10 cellular contexts compared by ENCODE assay signal in genomic region chr9:106916491-106917235, GRCh38. TPM values are rescaled to one million over a fixed set of nuclear protein-coding genes. Genes with fewer than 3 reads are reported as not detected.
A peak's percentile ranks its signal among the peaks of the same experiment; 100 is the strongest.
DNase-seq lines count a peak whose midpoint lies in the region; ATAC-seq and TF ChIP-seq lines count a peak whose summit lies in the region.
"Had no signal": no experiment of that assay in that cellular context is flagged by ENCODE, and none has a peak within 500 bp of the region (broad histone marks: within the 10 kb centered on the region; RNA-seq: fewer than 3 reads in every experiment).

No MANE protein-coding gene starts in this region.

- H3K4me1 ChIP-seq in endodermal cell (ENCODE audit: control insufficient read depth, insufficient read depth, low read length), result peaks cover 20% of the 10 kb centered on the region
- peaks cover 42% of the 10 kb centered on the region for H3K4me1 ChIP-seq in mesodermal cell (ENCODE audit: control insufficient read depth, insufficient read depth, low read length, poor library complexity, severe bottlenecking)
- peaks cover 0 to 24% (median 7%) of the 10 kb centered on the region in 4 donors for H3K4me1 ChIP-seq in tibial artery
- peaks cover 5% of the 10 kb centered on the region for H3K4me1 ChIP-seq in Karpas-422 (ENCODE audit: low read length)

- no peak for ATAC-seq in GM18870 (IDR thresholded peaks at IDR 0.05; ENCODE audit: unreplicated experiment)

- peak; percentile 68 for DNase-seq in AG08395 (ENCODE audit: low spot score)
- peak; percentile 97 for DNase-seq in M059J (ENCODE audit: low read depth)
- no peak for DNase-seq in endodermal cell
- no peak for DNase-seq in tibial artery
- DNase-seq in Karpas-422, result no peak
- DNase-seq in activated effector memory CD4-positive, alpha-beta T cell treated with anti-CD3 and anti-CD28 coated beads, Interleukin-2, amount 50 U/mL, for 16 hours, result no peak
- DNase-seq: activated naive CD8-positive, alpha-beta T cell treated with anti-CD3 and anti-CD28 coated beads, Interleukin-2, amount 10 ng/mL, durations not matched to agents 7 days and 5 days; DND-41 had no signal

- TF ChIP-seq CTCF in endodermal cell (conservative IDR thresholded peaks at IDR 0.05), result no peak
- no peak for TF ChIP-seq CTCF in tibial artery (IDR thresholded peaks at IDR 0.05)

- no peak overlapping the region for H2AFZ ChIP-seq in Karpas-422 (ENCODE audit: low read length)

- H3K36me3 Mint-ChIP-seq in endodermal cell (ENCODE audit: low read depth), result peaks cover 18% of the 10 kb centered on the region
- H3K36me3 Mint-ChIP-seq: activated naive CD8-positive, alpha-beta T cell treated with anti-CD3 and anti-CD28 coated beads, Interleukin-2, amount 10 ng/mL, durations not matched to agents 7 days and 5 days had no signal

- intact Hi-C loops in tibial artery (cut with DNase I; ENCODE audit: low total_unique reads), result no loop called here

- H3K27ac ChIP-seq in endodermal cell (ENCODE audit: low read depth, low read length) (peak overlapping the region; percentile 28), mesodermal cell (ENCODE audit: low read depth, low read length, severe bottlenecking) (peak overlapping the region; percentile 89), tibial artery (no peak overlapping the region), Karpas-422 (ENCODE audit: low read length) (no peak overlapping the region)

- H3K9me3 ChIP-seq in endodermal cell (ENCODE audit: control insufficient read depth, low read length), result no peaks in the 10 kb centered on the region
- no peaks in the 10 kb centered on the region for H3K9me3 ChIP-seq in mesodermal cell (ENCODE audit: control insufficient read depth, low read length)
- H3K9me3 ChIP-seq in tibial artery, result no peaks in the 10 kb centered on the region
- H3K9me3 ChIP-seq in Karpas-422 (ENCODE audit: low read length), result no peaks in the 10 kb centered on the region

- H3K27me3 ChIP-seq in endodermal cell (ENCODE audit: control insufficient read depth, insufficient read depth, low read length, poor library complexity, severe bottlenecking) (no peaks in the 10 kb centered on the region), tibial artery (no peaks in the 10 kb centered on the region), Karpas-422 (ENCODE audit: low read length) (no peaks in the 10 kb centered on the region)

- no peaks in the 10 kb centered on the region for H3K9me3 Mint-ChIP-seq in endodermal cell
- H3K9me3 Mint-ChIP-seq: activated naive CD8-positive, alpha-beta T cell treated with anti-CD3 and anti-CD28 coated beads, Interleukin-2, amount 10 ng/mL, durations not matched to agents 7 days and 5 days had no signal

- H4K20me1 ChIP-seq in Karpas-422 (ENCODE audit: insufficient read depth, low read depth, low read length), result no peaks in the 10 kb centered on the region

- no peaks in the 10 kb centered on the region for H3K9me2 ChIP-seq in Karpas-422 (replicated peaks; ENCODE audit: insufficient read depth, low read length)

- H3K9ac ChIP-seq in endodermal cell (ENCODE audit: extremely low read depth, low read length, poor library complexity, severe bottlenecking), result peak overlapping the region; percentile 18
- H3K9ac ChIP-seq in Karpas-422 (ENCODE audit: low read length), result no peak overlapping the region

- H3K4me3 Mint-ChIP-seq in endodermal cell, result no peak overlapping the region
- H3K4me3 Mint-ChIP-seq: activated naive CD8-positive, alpha-beta T cell treated with anti-CD3 and anti-CD28 coated beads, Interleukin-2, amount 10 ng/mL, durations not matched to agents 7 days and 5 days had no signal

- H3K27me3 Mint-ChIP-seq in endodermal cell (ENCODE audit: insufficient read depth), result no peaks in the 10 kb centered on the region
- H3K27me3 Mint-ChIP-seq: activated naive CD8-positive, alpha-beta T cell treated with anti-CD3 and anti-CD28 coated beads, Interleukin-2, amount 10 ng/mL, durations not matched to agents 7 days and 5 days had no signal

- no peak overlapping the region for H3K4me2 ChIP-seq in Karpas-422 (ENCODE audit: low read depth, low read length, poor library complexity, severe bottlenecking)

- H3K36me3 ChIP-seq in endodermal cell (ENCODE audit: control insufficient read depth, insufficient read depth, low read length) (peaks cover 13% of the 10 kb centered on the region), mesodermal cell (ENCODE audit: control insufficient read depth, insufficient read depth, low read length) (peaks cover 36% of the 10 kb centered on the region), tibial artery (no peaks in the 10 kb centered on the region), Karpas-422 (ENCODE audit: insufficient read depth, low read length) (no peaks in the 10 kb centered on the region)

- H3K4me1 Mint-ChIP-seq in endodermal cell, result peaks cover 40% of the 10 kb centered on the region
- H3K4me1 Mint-ChIP-seq: activated naive CD8-positive, alpha-beta T cell treated with anti-CD3 and anti-CD28 coated beads, Interleukin-2, amount 10 ng/mL, durations not matched to agents 7 days and 5 days had no signal

- no peaks in the 10 kb centered on the region for H3K79me2 ChIP-seq in Karpas-422 (ENCODE audit: low read length)

- 86 to 87% methylated on average over 6 to 8 of the region's 8 CpGs for WGBS in endodermal cell (ENCODE audit: insufficient coverage in 1 of 2, insufficient read length in 1 of 2), 2 experiments
- WGBS in mesodermal cell (ENCODE audit: insufficient coverage in 2 of 2), 2 experiments, result 74 to 89% methylated on average over 3 to 6 of the region's 8 CpGs

- peak overlapping the region; percentile 10 for H3K4me3 ChIP-seq in endodermal cell (ENCODE audit: low read length)
- H3K4me3 ChIP-seq in mesodermal cell (ENCODE audit: extremely low read depth, insufficient read depth, low read length, poor library complexity, severe bottlenecking), result no peak overlapping the region
- H3K4me3 ChIP-seq in tibial artery, result no peak overlapping the region
- H3K4me3 ChIP-seq in Karpas-422 (ENCODE audit: low read length), result no peak overlapping the region

- H3K27ac Mint-ChIP-seq in endodermal cell, result peak overlapping the region; percentile 47
- H3K27ac Mint-ChIP-seq: activated naive CD8-positive, alpha-beta T cell treated with anti-CD3 and anti-CD28 coated beads, Interleukin-2, amount 10 ng/mL, durations not matched to agents 7 days and 5 days had no signal

RNA-seq across cellular contexts. Expression of gene ZNF462, which starts 53.7 kb away (rescaled TPM):
- 6.6 and 17.8 TPM in 2 replicates for total RNA-seq in M059J (2014; rRNA removed; shearing (Covaris generic))
- 10 to 100 TPM; 68.2 to 88.4 TPM for total RNA-seq in endodermal cell
- 37.8 TPM for polyA plus RNA-seq in endodermal cell (2013, experiment 1 of 2)
- polyA plus RNA-seq in endodermal cell (2013, experiment 2 of 2), result 41.0 TPM
- 24.0 TPM for polyA plus RNA-seq in mesodermal cell (2013, experiment 1 of 2)
- polyA plus RNA-seq in mesodermal cell (2013, experiment 2 of 2), result 22.5 TPM
- not detected in 2 replicates for total RNA-seq in Karpas-422 (2014; rRNA removed; shearing (Covaris generic); ENCODE audit: low replicate concordance)

Comparison
In these comparisons a context has a peak if more than half of its experiments do, and no peak if none do; other contexts are left out.
1. DNase-seq: peak in AG08395 (single experiment) and M059J (single experiment); none in endodermal cell (single experiment), tibial artery (0 of 2), Karpas-422 (single experiment) and activated effector memory CD4-positive, alpha-beta T cell treated with anti-CD3 and anti-CD28 coated beads, Interleukin-2, amount 50 U/mL, for 16 hours (single experiment).
2. H3K27ac ChIP-seq: peak in endodermal cell (single experiment) and mesodermal cell (single experiment); none in tibial artery (0 of 2) and Karpas-422 (single experiment).